In genomic region chr9:125235805-125236534, GRCh38 we compare ENCODE assay signal across 8 cellular contexts. TPM values are rescaled to one million over a fixed set of nuclear protein-coding genes. Genes with fewer than 3 reads are reported as not detected.
DNase-seq lines count a peak whose midpoint lies in the region; ATAC-seq and TF ChIP-seq lines count a peak whose summit lies in the region.

No MANE protein-coding gene starts in this region.

- 45 to 55% methylated on average over 5 of the region's 5 CpGs for WGBS in esophagus squamous epithelium, 2 donors

- H3K9me3 ChIP-seq in esophagus squamous epithelium = no peaks in the 10 kb centered on the region

- H3K36me3 Mint-ChIP-seq in activated T-cell treated with anti-CD3 and anti-CD28 coated beads, Interleukin-2, amount 50 U/mL, for 72 hours (ENCODE audit: insufficient read depth in 2 of 2) = peaks cover 28 to 56% of the 10 kb centered on the region in 2 donors
- peaks cover 51% of the 10 kb centered on the region for H3K36me3 Mint-ChIP-seq in stimulated activated memory B cell treated with anti-CD40 and anti-IgM and Interleukin-4, amounts not matched to agents 10 μg/mL and 1 μg/mL and 100 μg/mL, for 72 hours

- H3K4me3 Mint-ChIP-seq in activated T-cell treated with anti-CD3 and anti-CD28 coated beads, Interleukin-2, amount 50 U/mL, for 72 hours = peak overlapping the region; percentile 90 to 94
- no peak overlapping the region for H3K4me3 Mint-ChIP-seq in stimulated activated memory B cell treated with anti-CD40 and anti-IgM and Interleukin-4, amounts not matched to agents 10 μg/mL and 1 μg/mL and 100 μg/mL, for 72 hours

- peaks cover 28 to 88% (median 45%) of the 10 kb centered on the region in 3 donors for H3K36me3 ChIP-seq in esophagus squamous epithelium

- DNase-seq in activated T-cell treated with anti-CD3 and anti-CD28 coated beads, Interleukin-2, amount 50 U/mL, for 72 hours = no peak
- DNase-seq in activated T-cell treated with anti-CD3 and anti-CD28 coated beads, Interleukin-2, amount 50 U/mL, for 1 hour = no peak
- peak; percentile 22 for DNase-seq in fibroblast of peridontal ligament (ENCODE audit: extremely low read depth)
- DNase-seq in esophagus squamous epithelium (lab: John Stamatoyannopoulos, UW) = no peak
- no peak for DNase-seq in stimulated activated CD4-positive, alpha-beta T cell treated with anti-CD3 and anti-CD28 coated beads, Interleukin-15, amount 100 ng/mL, for 24 hours

- H3K4me3 ChIP-seq in WI38 (ENCODE audit: low read depth, low read length) (0 out of 2 replicates have a peak overlapping the region, but pooled peaks have one; percentile 12), esophagus squamous epithelium (no peak overlapping the region)

- TF ChIP-seq POLR2A in esophagus squamous epithelium (IDR thresholded peaks at IDR 0.05) = no peak

- H3K27ac ChIP-seq in esophagus squamous epithelium = no peak overlapping the region

- TF ChIP-seq CTCF in WI38 (IDR thresholded peaks at IDR 0.05; ENCODE audit: low read depth, low read length) (no peak), esophagus squamous epithelium (IDR thresholded peaks at IDR 0.05) (no peak)

- H3K27me3 Mint-ChIP-seq in activated T-cell treated with anti-CD3 and anti-CD28 coated beads, Interleukin-2, amount 50 U/mL, for 72 hours (ENCODE audit: low read depth) = no peaks in the 10 kb centered on the region
- H3K27me3 Mint-ChIP-seq in stimulated activated memory B cell treated with anti-CD40 and anti-IgM and Interleukin-4, amounts not matched to agents 10 μg/mL and 1 μg/mL and 100 μg/mL, for 72 hours = no peaks in the 10 kb centered on the region

- H3K4me1 Mint-ChIP-seq in activated T-cell treated with anti-CD3 and anti-CD28 coated beads, Interleukin-2, amount 50 U/mL, for 72 hours (ENCODE audit: low read depth) = peaks cover 60% of the 10 kb centered on the region
- peaks cover 40% of the 10 kb centered on the region for H3K4me1 Mint-ChIP-seq in stimulated activated memory B cell treated with anti-CD40 and anti-IgM and Interleukin-4, amounts not matched to agents 10 μg/mL and 1 μg/mL and 100 μg/mL, for 72 hours

- intact Hi-C loops in esophagus squamous epithelium (cut with DNase I) = no loop called here

- no peak for ATAC-seq in activated T-cell treated with anti-CD3 and anti-CD28 coated beads, Interleukin-2, amount 50 U/mL, for 72 hours (replicated peaks in 1 of 2)
- no peak for ATAC-seq in stimulated activated memory B cell treated with anti-CD40 and anti-IgM and Interleukin-4, amounts not matched to agents 10 μg/mL and 1 μg/mL and 100 μg/mL, for 72 hours
- no peak for ATAC-seq in HG03571 (IDR thresholded peaks at IDR 0.05; ENCODE audit: unreplicated experiment)

- H3K27ac Mint-ChIP-seq in activated T-cell treated with anti-CD3 and anti-CD28 coated beads, Interleukin-2, amount 50 U/mL, for 72 hours = peak overlapping the region; percentile 99
- peak overlapping the region; percentile 23 for H3K27ac Mint-ChIP-seq in stimulated activated memory B cell treated with anti-CD40 and anti-IgM and Interleukin-4, amounts not matched to agents 10 μg/mL and 1 μg/mL and 100 μg/mL, for 72 hours

- H3K27me3 ChIP-seq in esophagus squamous epithelium = no peaks in the 10 kb centered on the region

- H3K4me1 ChIP-seq in esophagus squamous epithelium = peaks cover 21 to 58% (median 38%) of the 10 kb centered on the region in 3 donors

- H3K9me3 Mint-ChIP-seq in activated T-cell treated with anti-CD3 and anti-CD28 coated beads, Interleukin-2, amount 50 U/mL, for 72 hours = no peaks in the 10 kb centered on the region
- H3K9me3 Mint-ChIP-seq in stimulated activated memory B cell treated with anti-CD40 and anti-IgM and Interleukin-4, amounts not matched to agents 10 μg/mL and 1 μg/mL and 100 μg/mL, for 72 hours = no peaks in the 10 kb centered on the region

RNA-seq across cellular contexts. Expression of gene HSPA5, which starts 5.2 kb away (rescaled TPM):
- total RNA-seq in activated T-cell treated with anti-CD3 and anti-CD28 coated beads, Interleukin-2, amount 50 U/mL, for 72 hours = 100 to 1,000 TPM; 211 to 290 TPM
- total RNA-seq in esophagus squamous epithelium = 100 to 1,000 TPM in 2 of 4 donors, 10 to 100 TPM in 2; 84.1 to 178 (median 132) TPM

RNA-seq across cellular contexts. Expression of gene GAPVD1, which starts 25.7 kb away (rescaled TPM):
- total RNA-seq in activated T-cell treated with anti-CD3 and anti-CD28 coated beads, Interleukin-2, amount 50 U/mL, for 72 hours = 10 to 100 TPM; 40.0 to 51.9 TPM
- 10 to 100 TPM; 34.8 to 65.4 (median 44.1) TPM for total RNA-seq in esophagus squamous epithelium

RNA-seq across cellular contexts. Expression of gene RABEPK, which starts 35.6 kb away (rescaled TPM):
- total RNA-seq in activated T-cell treated with anti-CD3 and anti-CD28 coated beads, Interleukin-2, amount 50 U/mL, for 72 hours = 10 to 100 TPM; 28.1 to 32.7 TPM
- total RNA-seq in esophagus squamous epithelium = 10 to 100 TPM; 12.5 to 23.0 (median 15.0) TPM

RNA-seq across cellular contexts. Expression of gene PPP6C, which starts 46.4 kb away (rescaled TPM):
- total RNA-seq in activated T-cell treated with anti-CD3 and anti-CD28 coated beads, Interleukin-2, amount 50 U/mL, for 72 hours = 10 to 100 TPM; 38.0 to 41.4 TPM
- total RNA-seq in esophagus squamous epithelium = 10 to 100 TPM; 18.0 to 31.3 (median 26.6) TPM
